ENCODE assay signal across 17 cellular contexts in the genomic region with DNA sequence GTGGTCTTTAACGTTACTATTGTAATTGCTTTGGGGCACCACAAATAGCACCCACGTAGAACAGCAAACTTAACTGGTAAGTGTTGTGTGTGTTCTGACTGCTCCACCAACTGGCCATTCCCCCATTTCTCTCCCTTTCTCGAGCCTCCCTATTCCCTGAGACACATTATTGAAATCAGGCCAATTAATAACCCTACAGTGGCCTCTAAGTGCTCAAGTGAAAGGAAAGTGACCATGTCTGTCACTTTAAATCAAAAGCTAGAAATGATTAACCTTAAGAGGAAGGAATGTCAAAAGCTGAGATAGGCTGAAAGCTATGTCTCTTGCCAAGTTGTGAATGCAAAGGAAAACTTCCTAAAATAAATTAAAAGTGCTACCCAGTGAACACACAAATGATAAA. TPM values are rescaled to one million over a fixed set of nuclear protein-coding genes. Genes with fewer than 3 reads are reported as not detected.
DNase-seq lines count a peak whose midpoint lies in the region; ATAC-seq and TF ChIP-seq lines count a peak whose summit lies in the region.
"Had no signal": no experiment of that assay in that cellular context is flagged by ENCODE, and none has a peak within 500 bp of the region (broad histone marks: within the 10 kb centered on the region; RNA-seq: fewer than 3 reads in every experiment).

No MANE protein-coding gene starts in this region.

- H3K4me3 ChIP-seq in Peyer's patch: no peak overlapping the region
- no peak overlapping the region for H3K4me3 ChIP-seq in heart right ventricle
- H3K4me3 ChIP-seq in lung: no peak overlapping the region
- H3K4me3 ChIP-seq in upper lobe of right lung: no peak overlapping the region
- H3K4me3 ChIP-seq: esophagus squamous epithelium, suprapubic skin had no signal

- H3K9me3 ChIP-seq in Peyer's patch (no peaks in the 10 kb centered on the region), heart right ventricle (no peaks in the 10 kb centered on the region), lung (ENCODE audit: control insufficient read depth in 2 of 2, insufficient read depth in 1 of 2, low read length in 1 of 2) (no peaks in the 10 kb centered on the region), upper lobe of right lung (no peaks in the 10 kb centered on the region)
- H3K9me3 ChIP-seq: BE2C, esophagus squamous epithelium, suprapubic skin had no signal

- peaks cover 0 to 23% (median 1%) of the 10 kb centered on the region in 4 donors for H3K4me1 ChIP-seq in Peyer's patch
- H3K4me1 ChIP-seq in heart right ventricle: peaks cover 9 to 87% (median 54%) of the 10 kb centered on the region in 9 donors
- H3K4me1 ChIP-seq in lung (ENCODE audit: control insufficient read depth in 2 of 2, insufficient read depth in 2 of 2, low read length in 2 of 2): peaks cover 3 to 13% of the 10 kb centered on the region in 2 donors
- peaks cover 49% of the 10 kb centered on the region for H3K4me1 ChIP-seq in upper lobe of right lung

- no peak for TF ChIP-seq POLR2A in Peyer's patch (IDR thresholded peaks at IDR 0.05)

- TF ChIP-seq CTCF in Peyer's patch (IDR thresholded peaks at IDR 0.05) (no peak), heart right ventricle (IDR thresholded peaks at IDR 0.05) (peak in 2 of 9 donors; percentile 12 to 17), lung (IDR thresholded peaks at IDR 0.05; ENCODE audit: control extremely low read depth, extremely low read depth) (no peak), upper lobe of right lung (IDR thresholded peaks at IDR 0.05) (no peak)

- H3K36me3 ChIP-seq in Peyer's patch (no peaks in the 10 kb centered on the region), heart right ventricle (no peaks in the 10 kb centered on the region), lung (ENCODE audit: control insufficient read depth in 2 of 2, insufficient read depth in 2 of 2, low read length in 2 of 2) (no peaks in the 10 kb centered on the region), upper lobe of right lung (no peaks in the 10 kb centered on the region)
- H3K36me3 ChIP-seq: BE2C, esophagus squamous epithelium, suprapubic skin had no signal

- DNase-seq in Peyer's patch (no peak), heart right ventricle (no peak), lung (ENCODE audit: low spot score) (no peak), upper lobe of right lung (no peak), medulla oblongata (ENCODE audit: extremely low spot score) (no peak), NCI-H2171 treated with DMSO at 0.1 percent for 48 hours (lab: John Stamatoyannopoulos, UW) (no peak)
- DNase-seq: amygdala; BE2C; central memory CD4-positive, alpha-beta T cell; esophagus squamous epithelium; Karpas-422; NCI-H1105; NCI-H2107; NCI-H526; SHP77 treated with DMSO at 0.1 percent for 48 hours had no signal

- 27 to 34% methylated on average over 3 of the region's 3 CpGs for WGBS in heart right ventricle, 2 donors
- 38 to 66% methylated on average over 3 of the region's 3 CpGs for WGBS in lung, 2 donors

- ATAC-seq in heart right ventricle (peak in 7 of 8 donors; percentile 27 to 67 (median 55)), lung (ENCODE audit: insufficient read depth, low FRiP score) (peak; percentile 42), upper lobe of right lung (peak; percentile 81), HG02885 (IDR thresholded peaks at IDR 0.05; ENCODE audit: poor library complexity, unreplicated experiment) (no peak)

- no peaks in the 10 kb centered on the region for H3K27me3 ChIP-seq in Peyer's patch
- peaks cover 0 to 13% (median 0%) of the 10 kb centered on the region in 7 donors for H3K27me3 ChIP-seq in heart right ventricle
- no peaks in the 10 kb centered on the region for H3K27me3 ChIP-seq in lung (ENCODE audit: control insufficient read depth, insufficient read depth)
- H3K27me3 ChIP-seq in upper lobe of right lung: no peaks in the 10 kb centered on the region
- H3K27me3 ChIP-seq: BE2C, esophagus squamous epithelium, suprapubic skin had no signal

- intact Hi-C loops in heart right ventricle (cut with DNase I) (loop anchor here in 1 of 10 donors (10.0 kb wide), 1 partner anchor 1170 kb away; no protein-coding TSS in a partner anchor), upper lobe of right lung (cut with DNase I) (no loop called here)

- H3K27ac ChIP-seq in Peyer's patch (peak overlapping the region in 3 of 4 donors; percentile 48 to 78 (median 51)), heart right ventricle (peak overlapping the region in 8 of 10 donors; percentile 10 to 67 (median 50)), lung (ENCODE audit: low read depth in 1 of 2, low read length in 1 of 2) (peak overlapping the region in 1 of 2 donors; percentile 42), upper lobe of right lung (no peak overlapping the region)
- H3K27ac ChIP-seq: esophagus squamous epithelium, suprapubic skin had no signal

RNA-seq across cellular contexts. Expression of gene PPP1R13B, which starts 22.3 kb away (rescaled TPM):
- total RNA-seq in Peyer's patch (10 to 100 TPM; 30.5 to 78.3 (median 54.0) TPM), heart right ventricle (100 to 1,000 TPM in 2 of 10 donors, 10 to 100 TPM in 8; 64.8 to 124 (median 77.0) TPM), lung (10 to 100 TPM; 47.5 to 66.6 TPM), upper lobe of right lung (78.5 TPM)
- polyA plus RNA-seq in heart right ventricle (10 to 100 TPM; 21.6 to 70.2 TPM), lung (10 to 100 TPM; 12.0 to 29.2 TPM)
